8 cellular contexts compared by ENCODE assay signal in genomic region chr9:130010151-130010988, GRCh38. TPM values are rescaled to one million over a fixed set of nuclear protein-coding genes. Genes with fewer than 3 reads are reported as not detected.
DNase-seq lines count a peak whose midpoint lies in the region; ATAC-seq lines count a peak whose summit lies in the region.

No MANE protein-coding gene starts in this region.

- no peaks in the 10 kb centered on the region for H3K9me3 ChIP-seq in SJCRH30 (replicated peaks)

- peak; percentile 22 for DNase-seq in Ammon's horn (ENCODE audit: low spot score)
- DNase-seq in T-helper 2 cell: peak in 4 of 5 experiments; percentile 36 to 59 (median 56)
- peak; percentile 62 for DNase-seq in effector CD4-positive, alpha-beta T cell
- no peak for DNase-seq in NCI-H510A treated with DMSO at 0.1 percent for 48 hours (lab: John Stamatoyannopoulos, UW)
- DNase-seq in NCI-H1092 (lab: John Stamatoyannopoulos, UW): no peak
- DNase-seq in SJCRH30: no peak

- no peaks in the 10 kb centered on the region for H3K4me1 ChIP-seq in SJCRH30

- H3K36me3 ChIP-seq in SJCRH30: no peaks in the 10 kb centered on the region

- H3K27ac ChIP-seq in SJCRH30: no peak overlapping the region

- ATAC-seq in GM21515 (IDR thresholded peaks at IDR 0.05; ENCODE audit: unreplicated experiment) (peak; percentile 38), HG03521 (IDR thresholded peaks at IDR 0.05; ENCODE audit: unreplicated experiment) (no peak)

- no peak overlapping the region for H3K4me3 ChIP-seq in SJCRH30

- H3K27me3 ChIP-seq in SJCRH30: no peaks in the 10 kb centered on the region

RNA-seq across cellular contexts. Expression of gene FNBP1, which starts 32.6 kb away (rescaled TPM):
- total RNA-seq in SJCRH30 (2014; rRNA removed; shearing (Covaris generic)): 46.3 and 56.9 TPM in 2 replicates

RNA-seq across cellular contexts. Expression of gene GPR107, which starts 43.3 kb away (rescaled TPM):
- total RNA-seq in SJCRH30 (2014; rRNA removed; shearing (Covaris generic)): 33.2 and 35.2 TPM in 2 replicates

Comparison
In these comparisons a context has a peak if more than half of its experiments do, and no peak if none do; other contexts are left out.
1. DNase-seq: peak in Ammon's horn (single experiment), T-helper 2 cell (4 of 5) and effector CD4-positive, alpha-beta T cell (single experiment); none in NCI-H510A treated with DMSO at 0.1 percent for 48 hours (single experiment), NCI-H1092 (single experiment) and SJCRH30 (0 of 2).